ENCODE assay signal across 9 cellular contexts in the genomic region with DNA sequence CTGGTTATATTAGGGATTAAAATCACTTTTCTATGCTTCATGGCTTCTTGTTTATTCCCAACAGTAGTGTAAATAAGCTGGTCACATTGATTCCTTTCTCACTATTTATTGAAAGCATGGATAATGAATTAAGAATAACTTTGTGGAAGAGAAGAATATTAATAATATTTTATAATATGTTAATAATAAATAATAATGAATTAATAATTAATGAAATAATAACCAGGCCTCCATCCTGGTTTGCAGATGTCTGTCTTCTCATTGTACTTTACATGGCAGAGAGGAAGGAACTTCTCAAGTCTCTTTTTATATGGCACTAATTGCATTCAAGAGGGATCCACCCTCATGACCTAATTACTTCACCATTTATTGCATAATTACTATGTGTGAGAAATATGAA.
"Had no signal": no experiment of that assay in that cellular context is flagged by ENCODE, and none has a peak within 500 bp of the region (broad histone marks: within the 10 kb centered on the region; RNA-seq: fewer than 3 reads in every experiment).

No MANE protein-coding gene starts in this region.

- H3K27ac Mint-ChIP-seq: GM23338, H9, IgD-negative memory B cell had no signal

- DNase-seq: H9, HCEC 1CT, KBM-7 had no signal

- H3K9me3 Mint-ChIP-seq: GM23338 had no signal

- ATAC-seq: GM23338, HepG2 had no signal

- H3K4me3 ChIP-seq: GM23338 had no signal

- H3K4me3 Mint-ChIP-seq: GM23338, H9, IgD-negative memory B cell had no signal

- H3K27ac ChIP-seq: KMS-11 had no signal

- H3K36me3 Mint-ChIP-seq: IgD-negative memory B cell had no signal

- FAIRE-seq: H1, H54, HepG2 had no signal
